In the genomic region with DNA sequence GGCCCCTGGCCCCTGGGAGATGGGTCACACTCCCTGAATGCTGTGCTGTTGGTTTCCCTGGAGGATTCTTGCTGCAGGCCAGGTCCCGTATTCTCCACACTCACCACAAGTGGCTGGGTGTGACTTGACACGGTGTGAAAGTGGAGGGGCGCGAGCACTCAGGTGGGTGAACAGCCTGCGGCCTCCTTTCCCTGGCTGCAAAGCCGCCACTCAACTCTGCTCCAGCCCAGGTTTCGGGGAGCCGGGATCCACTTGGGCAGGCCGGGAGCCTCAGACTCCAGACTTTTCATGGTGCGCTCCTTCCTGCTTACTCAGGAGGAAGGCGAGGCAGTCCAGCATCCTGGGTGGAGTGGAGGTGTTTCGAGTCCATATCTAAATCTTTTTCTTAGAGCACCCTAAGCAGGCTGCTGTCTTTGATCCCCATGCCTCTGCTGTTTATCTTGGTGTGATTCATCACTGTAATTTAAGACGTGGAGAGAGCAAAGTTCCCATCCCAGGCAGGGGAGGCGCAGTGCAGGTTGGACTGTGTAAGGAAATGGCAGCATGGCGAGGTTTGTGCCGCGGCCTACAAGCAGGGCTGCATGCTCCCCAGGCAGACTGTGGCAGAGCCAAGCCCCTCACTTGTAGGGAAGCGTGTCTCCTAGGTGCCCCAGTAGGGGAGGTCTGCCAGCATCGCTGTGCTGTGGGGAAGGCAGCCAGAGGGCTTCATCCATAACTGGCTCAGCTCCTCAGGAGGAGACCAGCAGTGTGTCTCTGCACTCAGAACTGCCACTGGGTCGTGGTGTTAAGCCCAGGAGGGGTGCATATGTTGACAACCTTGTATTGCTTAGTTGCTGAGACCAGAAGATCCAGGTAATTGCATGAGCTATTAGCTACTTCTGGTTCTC, we compare ENCODE assay signal across 9 cellular contexts. TPM values are rescaled to one million over a fixed set of nuclear protein-coding genes. Genes with fewer than 3 reads are reported as not detected.
A peak's percentile ranks its signal among the peaks of the same experiment; 100 is the strongest.
DNase-seq lines count a peak whose midpoint lies in the region; ATAC-seq and TF ChIP-seq lines count a peak whose summit lies in the region.
"Had no signal": no experiment of that assay in that cellular context is flagged by ENCODE, and none has a peak within 500 bp of the region (broad histone marks: within the 10 kb centered on the region; RNA-seq: fewer than 3 reads in every experiment).

No MANE protein-coding gene starts in this region.

- WGBS in IMR-90 (ENCODE audit: extremely low coverage in 2 of 2, insufficient read length in 1 of 2), 2 experiments = 72% methylated on average over 2 of the region's 20 CpGs; no CpG with 5 or more reads in 1 of the 2 experiments
- 90% methylated on average over 18 of the region's 20 CpGs for WGBS in mesenchymal stem cell

- no peak overlapping the region; the same call in 2 of the 3 replicates for H2BK15ac ChIP-seq in IMR-90 (ENCODE audit: low read depth, low read length)
- H2BK15ac ChIP-seq in mesenchymal stem cell (ENCODE audit: low read depth, poor library complexity, severe bottlenecking) = no peak overlapping the region

- peaks cover 4% of the 10 kb centered on the region; the same call in 1 of the 2 replicates for H3K36me3 ChIP-seq in IMR-90 (ENCODE audit: control insufficient read depth, insufficient read depth, low read length)
- H3K36me3 ChIP-seq in mesenchymal stem cell (ENCODE audit: control insufficient read depth in 1 of 2, insufficient read depth in 2 of 2, low read depth in 1 of 2, low read length in 2 of 2) = peaks cover 8 to 33% of the 10 kb centered on the region in 2 experiments
- H3K36me3 ChIP-seq: lower lobe of right lung had no signal

- intact Hi-C loops in IMR-90 (cut with micrococcal nuclease) = no loop called here

- H3K4me1 ChIP-seq in IMR-90 (ENCODE audit: control insufficient read depth, insufficient read depth, low read length) (peaks cover 19% of the 10 kb centered on the region), mesenchymal stem cell (ENCODE audit: control insufficient read depth, insufficient read depth, low read depth, low read length) (peaks cover 23% of the 10 kb centered on the region)
- H3K4me1 ChIP-seq: lower lobe of right lung had no signal

- DNase-seq in AG04450 (ENCODE audit: low read depth, low spot score) (no peak), IMR-90 (peak; percentile 69), astrocyte of the hippocampus (ENCODE audit: low read depth, low spot score) (peak; percentile 51), mesenchymal stem cell (no peak), GOT3 (lab: John Stamatoyannopoulos, UW) (no peak), inferior parietal cortex (ENCODE audit: extremely low spot score) (no peak)
- no peak for DNase-seq in effector CD4-positive, alpha-beta T cell
- DNase-seq: lower lobe of right lung had no signal

- no peak overlapping the region for H2BK120ac ChIP-seq in IMR-90 (ENCODE audit: low read depth, low read length)
- no peak overlapping the region for H2BK120ac ChIP-seq in mesenchymal stem cell (ENCODE audit: low read depth, low read length)

- H3K9me3 ChIP-seq in AG04450 (ENCODE audit: control insufficient read depth, insufficient read depth, low read length) (peaks cover 15% of the 10 kb centered on the region), IMR-90 (ENCODE audit: control insufficient read depth, insufficient read depth, low read length) (peaks cover 5% of the 10 kb centered on the region; the same call in 1 of the 2 replicates), mesenchymal stem cell (ENCODE audit: control insufficient read depth, low read length) (peaks cover 16% of the 10 kb centered on the region)
- H3K9me3 ChIP-seq: lower lobe of right lung had no signal

- H4K91ac ChIP-seq in IMR-90 (ENCODE audit: insufficient read depth, low read depth, low read length) (peak overlapping the region; percentile 6; the same call in 1 of the 2 replicates), mesenchymal stem cell (ENCODE audit: low read length) (peak overlapping the region; percentile 36)

- H3K23ac ChIP-seq in IMR-90 (ENCODE audit: low read depth, low read length) (no peak overlapping the region), mesenchymal stem cell (ENCODE audit: low read length in 2 of 2) (no peak overlapping the region)

- no peak overlapping the region for H3K14ac ChIP-seq in IMR-90 (replicated peaks; ENCODE audit: low read depth, low read length)
- H3K14ac ChIP-seq in mesenchymal stem cell (ENCODE audit: low read length in 2 of 2) = peak overlapping the region in 1 of 2 experiments; percentile 46

- H4K20me1 ChIP-seq in IMR-90 (ENCODE audit: insufficient read depth, low read length) = peaks cover 6% of the 10 kb centered on the region; the same call in 1 of the 2 replicates

- H4K5ac ChIP-seq in IMR-90 (ENCODE audit: low read depth, low read length) = 0 out of 2 replicates have a peak overlapping the region, but pooled peaks have one; percentile 21

- dilution Hi-C loops in IMR-90 (cut with HindIII; ENCODE audit: low sequenced_read_pairs, unreplicated experiment) = no loop called here

- POLR2A ChIA-PET in AG04450 (lab: Yijun Ruan, JAX) (interaction anchor here (0.9 kb wide), 1 partner anchor 30 kb away, joined by 3 read pairs; a partner anchor contains a TSS), IMR-90 (lab: Charles Lee; ENCODE audit: unreplicated experiment) (no interaction called here)

- H3K79me1 ChIP-seq in IMR-90 (ENCODE audit: low read depth in 1 of 2, low read length in 2 of 2) (peaks cover 7 to 30% of the 10 kb centered on the region in 2 experiments; a peak in 3 of 4 replicates), mesenchymal stem cell (replicated peaks; ENCODE audit: low read length, poor library complexity, severe bottlenecking) (peaks cover 40% of the 10 kb centered on the region)

- H3K18ac ChIP-seq in IMR-90 (ENCODE audit: low read depth, low read length) = no peak overlapping the region
- H3K18ac ChIP-seq in mesenchymal stem cell (ENCODE audit: low read depth in 1 of 2, low read length in 2 of 2) = peak overlapping the region; percentile 46 to 54

- no peak overlapping the region for H3K4me2 ChIP-seq in IMR-90 (ENCODE audit: low read depth, low read length)
- peak overlapping the region; percentile 49 for H3K4me2 ChIP-seq in mesenchymal stem cell (ENCODE audit: low read length, poor library complexity, severe bottlenecking)

- peak overlapping the region in 1 of 2 experiments; percentile 59; a peak in 2 of 4 replicates for H4K8ac ChIP-seq in IMR-90 (ENCODE audit: low read depth in 2 of 2, low read length in 2 of 2)
- no peak overlapping the region for H4K8ac ChIP-seq in mesenchymal stem cell (ENCODE audit: low read length)

- H2BK5ac ChIP-seq in IMR-90 (ENCODE audit: low read depth, low read length, poor library complexity, severe bottlenecking) = no peak overlapping the region
- no peak overlapping the region for H2BK5ac ChIP-seq in mesenchymal stem cell (ENCODE audit: low read depth, low read length, poor library complexity, severe bottlenecking)

- no TSS peak for BruUV-seq in IMR-90 (replicated peaks; lab: Mats Ljungman, UMichigan)

- peak overlapping the region; percentile 74 for H2AK9ac ChIP-seq in IMR-90 (replicated peaks; ENCODE audit: low read depth, low read length, poor library complexity)

- ATAC-seq in IMR-90 (ENCODE audit: low read depth) = peak; percentile 74
- ATAC-seq in HG03565 (IDR thresholded peaks at IDR 0.05; ENCODE audit: unreplicated experiment) = no peak
- ATAC-seq: lower lobe of right lung had no signal

- TF ChIP-seq POLR2A in IMR-90 (IDR thresholded peaks at IDR 0.05; ENCODE audit: low read depth, low read length) = no peak

- in situ Hi-C loops in IMR-90 (cut with MboI; ENCODE audit: low sequenced_read_pairs) = no loop called here

- H3K4me3 ChIP-seq in AG04450 (ENCODE audit: low read depth, low read length) = no peak overlapping the region
- H3K4me3 ChIP-seq in IMR-90 (ENCODE audit: insufficient read depth, low read depth, low read length) = no peak overlapping the region
- H3K4me3 ChIP-seq in mesenchymal stem cell (ENCODE audit: insufficient read depth in 1 of 2, low read depth in 1 of 2, low read length in 2 of 2) = no peak overlapping the region
- H3K4me3 ChIP-seq: lower lobe of right lung had no signal

- TF ChIP-seq RAD21 in IMR-90 (IDR thresholded peaks at IDR 0.05; ENCODE audit: low read length) = no peak

- no peak overlapping the region for H2AK5ac ChIP-seq in IMR-90 (ENCODE audit: low read depth, low read length)
- H2AK5ac ChIP-seq in mesenchymal stem cell (ENCODE audit: low read length, severe bottlenecking) = no peak overlapping the region

- H3K27ac ChIP-seq in AG04450 (ENCODE audit: low read depth, low read length) = peak overlapping the region; percentile 31
- no peak overlapping the region for H3K27ac ChIP-seq in IMR-90 (ENCODE audit: insufficient read depth, low read length)
- peak overlapping the region; percentile 87 for H3K27ac ChIP-seq in mesenchymal stem cell (ENCODE audit: low read length, poor library complexity, severe bottlenecking)
- H3K27ac ChIP-seq: lower lobe of right lung had no signal

- H2AFZ ChIP-seq in IMR-90 (replicated peaks; ENCODE audit: low read length, poor library complexity) = peak overlapping the region; percentile 73
- H2AFZ ChIP-seq in mesenchymal stem cell (ENCODE audit: low read depth, low read length) = no peak overlapping the region

- H2BK20ac ChIP-seq in IMR-90 (ENCODE audit: low read depth, low read length) = no peak overlapping the region

- no peak overlapping the region for H3K56ac ChIP-seq in IMR-90 (ENCODE audit: extremely low read depth, insufficient read depth, low read length)

- no peaks in the 10 kb centered on the region for H3K27me3 ChIP-seq in AG04450 (ENCODE audit: control insufficient read depth, insufficient read depth, low read length)
- no peaks in the 10 kb centered on the region for H3K27me3 ChIP-seq in IMR-90 (ENCODE audit: control insufficient read depth, insufficient read depth, low read length)
- no peaks in the 10 kb centered on the region for H3K27me3 ChIP-seq in mesenchymal stem cell (ENCODE audit: control insufficient read depth in 1 of 2, insufficient read depth in 1 of 2, low read length in 2 of 2)

- H3K9ac ChIP-seq in IMR-90 (ENCODE audit: low read depth, low read length) (no peak overlapping the region), mesenchymal stem cell (ENCODE audit: low read length) (no peak overlapping the region)

- CTCF ChIA-PET in AG04450 (lab: Charles Lee) (interaction anchor here (1.6 to 5.9 kb wide), 2 partner anchors 35 to 692 kb away, joined by 3 to 48 read pairs; no protein-coding TSS in a partner anchor), IMR-90 (lab: Yijun Ruan, JAX) (interaction anchor here (0.6 to 2.9 kb wide), 4 partner anchors 8 to 616 kb away, joined by 3 to 14 read pairs (median 3); no protein-coding TSS in a partner anchor)

- peak overlapping the region in 1 of 2 experiments; percentile 64 for H2BK12ac ChIP-seq in mesenchymal stem cell (ENCODE audit: low read length in 2 of 2)

- H3K4ac ChIP-seq in IMR-90 (ENCODE audit: low read depth, low read length) (peak overlapping the region; percentile 21; the same call in 1 of the 2 replicates), mesenchymal stem cell (ENCODE audit: low read depth in 1 of 2, low read length in 2 of 2) (no peak overlapping the region)

- TF ChIP-seq CTCF in AG04450 (IDR thresholded peaks at IDR 0.05; ENCODE audit: low read depth, low read length) (no peak), IMR-90 (conservative IDR thresholded peaks at IDR 0.05; ENCODE audit: low read depth, low read length) (no peak)

- peaks cover 13% of the 10 kb centered on the region; the same call in 1 of the 2 replicates for H3K9me1 ChIP-seq in IMR-90 (ENCODE audit: insufficient read depth, low read length)

RNA-seq across cellular contexts. Expression of a gene that starts 29.6 kb away (rescaled TPM):
- polyA plus RNA-seq in AG04450 (2011; rRNA removed) = 7.8 and 8.2 TPM in 2 replicates
- 11.2 and 12.6 TPM in 2 replicates for polyA minus RNA-seq in AG04450 (2011; rRNA and poly(A)+ RNA removed)
- total RNA-seq in IMR-90 (2012; rRNA removed) = 6.1 and 7.5 TPM in 2 replicates
- polyA plus RNA-seq in IMR-90 (2012; rRNA removed) = 6.7 and 7.5 TPM in 2 replicates
- 3.2 and 4.9 TPM in 2 replicates for polyA plus RNA-seq in IMR-90 (2012; cell fraction: cytosol; rRNA removed)
- 2.0 and 2.8 TPM in 2 replicates for polyA plus RNA-seq in IMR-90 (2012; cell fraction: nucleus; rRNA removed; ENCODE audit: low replicate concordance)
- polyA plus RNA-seq in mesenchymal stem cell (2013, experiment 1 of 2) = 13.3 TPM
- 13.8 TPM for polyA plus RNA-seq in mesenchymal stem cell (2013, experiment 2 of 2)

Comparison
In these comparisons a context has a peak if more than half of its experiments do, and no peak if none do; other contexts are left out.
1. DNase-seq: peak in IMR-90 (single experiment) and astrocyte of the hippocampus (single experiment); none in AG04450 (single experiment), mesenchymal stem cell (single experiment), effector CD4-positive, alpha-beta T cell (single experiment), GOT3 (single experiment) and inferior parietal cortex (single experiment).